ENCODE assay signal across 20 cellular contexts in genomic region chr16:58503166-58503862, GRCh38. TPM values are rescaled to one million over a fixed set of nuclear protein-coding genes. Genes with fewer than 3 reads are reported as not detected.
DNase-seq lines count a peak whose midpoint lies in the region; ATAC-seq, FAIRE-seq and TF ChIP-seq lines count a peak whose summit lies in the region.
"Had no signal": no experiment of that assay in that cellular context is flagged by ENCODE, and none has a peak within 500 bp of the region (broad histone marks: within the 10 kb centered on the region; RNA-seq: fewer than 3 reads in every experiment).

No MANE protein-coding gene starts in this region.

- no peak for TF ChIP-seq CTCF in kidney (IDR thresholded peaks at IDR 0.05; ENCODE audit: borderline replicate concordance, extremely low read depth, insufficient read depth)
- TF ChIP-seq CTCF in sigmoid colon (IDR thresholded peaks at IDR 0.05), result no peak

- no peaks in the 10 kb centered on the region for H3K36me3 Mint-ChIP-seq in activated T-cell treated with anti-CD3 and anti-CD28 coated beads, Interleukin-2, amount 50 U/mL, for 24 hours (ENCODE audit: low read depth)
- no peaks in the 10 kb centered on the region for H3K36me3 Mint-ChIP-seq in activated T-cell treated with anti-CD3 and anti-CD28 coated beads, Interleukin-2, amount 50 U/mL, for 4 hours (ENCODE audit: insufficient read depth)
- no peaks in the 10 kb centered on the region for H3K36me3 Mint-ChIP-seq in activated naive CD4-positive, alpha-beta T cell treated with anti-CD3 and anti-CD28 coated beads, Interleukin-2, amount 50 U/mL, for 72 hours
- H3K36me3 Mint-ChIP-seq: CD4-positive, CD25-positive, alpha-beta regulatory T cell; IgD-negative memory B cell had no signal

- H3K36me3 ChIP-seq in kidney (ENCODE audit: control insufficient read depth in 1 of 2, insufficient read depth in 2 of 2, low read length in 2 of 2), result no peaks in the 10 kb centered on the region
- H3K36me3 ChIP-seq in sigmoid colon, result no peaks in the 10 kb centered on the region

- H3K27me3 Mint-ChIP-seq in activated T-cell treated with anti-CD3 and anti-CD28 coated beads, Interleukin-2, amount 50 U/mL, for 24 hours, result peaks cover 24% of the 10 kb centered on the region
- peaks cover 9% of the 10 kb centered on the region for H3K27me3 Mint-ChIP-seq in activated T-cell treated with anti-CD3 and anti-CD28 coated beads, Interleukin-2, amount 50 U/mL, for 4 hours (ENCODE audit: low read depth)

- peak; percentile 27 for DNase-seq in activated T-cell treated with anti-CD3 and anti-CD28 coated beads, Interleukin-2, amount 50 U/mL, for 24 hours
- DNase-seq in activated T-cell treated with anti-CD3 and anti-CD28 coated beads, Interleukin-2, amount 50 U/mL, for 4 hours, result no peak
- DNase-seq in kidney, result peak; percentile 52
- peak; percentile 50 for DNase-seq in sigmoid colon
- no peak for DNase-seq in activated CD8-positive, alpha-beta memory T cell treated with anti-CD3 and anti-CD28 coated beads, Interleukin-2, amount 50 U/mL, for 48 hours
- no peak for DNase-seq in activated naive CD4-positive, alpha-beta T cell treated with anti-CD3 and anti-CD28 coated beads, Interleukin-2, amount 50 U/mL, for 72 hours (ENCODE audit: low spot score in 2 of 2)
- DNase-seq: CD4-positive, CD25-positive, alpha-beta regulatory T cell; DMS53; MV-4-11; NCI-H1417 treated with DMSO at 0.1 percent for 48 hours; NCI-H2029; NCI-H2171 treated with DMSO at 0.1 percent for 48 hours; NCI-H446 treated with DMSO at 0.1 percent for 48 hours; NCI-H748 treated with DMSO at 0.1 percent for 48 hours; OCI-M1 had no signal

- H3K9me3 ChIP-seq in kidney (ENCODE audit: control insufficient read depth in 1 of 2, low read length in 2 of 2) (no peaks in the 10 kb centered on the region), sigmoid colon (no peaks in the 10 kb centered on the region)

- TF ChIP-seq POLR2A in sigmoid colon (IDR thresholded peaks at IDR 0.05), result no peak

- H3K4me1 ChIP-seq in kidney (ENCODE audit: control insufficient read depth in 1 of 2, insufficient read depth in 1 of 2, low read depth in 1 of 2, low read length in 2 of 2) (peaks cover 0 to 9% of the 10 kb centered on the region in 2 donors), sigmoid colon (peaks cover 0 to 21% (median 19%) of the 10 kb centered on the region in 4 donors)

- H3K4me3 ChIP-seq in kidney (ENCODE audit: low read length in 2 of 2) (no peak overlapping the region), sigmoid colon (no peak overlapping the region)

- no peak for FAIRE-seq in kidney (lab: Jason Lieb, UNC)

- H3K4me3 Mint-ChIP-seq in activated T-cell treated with anti-CD3 and anti-CD28 coated beads, Interleukin-2, amount 50 U/mL, for 24 hours, result no peak overlapping the region
- no peak overlapping the region for H3K4me3 Mint-ChIP-seq in activated T-cell treated with anti-CD3 and anti-CD28 coated beads, Interleukin-2, amount 50 U/mL, for 4 hours
- H3K4me3 Mint-ChIP-seq: B cell; CD4-positive, CD25-positive, alpha-beta regulatory T cell had no signal

- H3K27me3 ChIP-seq in sigmoid colon, result peaks cover 17 to 52% (median 38%) of the 10 kb centered on the region in 3 donors

- no peaks in the 10 kb centered on the region for H3K9me3 Mint-ChIP-seq in activated T-cell treated with anti-CD3 and anti-CD28 coated beads, Interleukin-2, amount 50 U/mL, for 24 hours
- no peaks in the 10 kb centered on the region for H3K9me3 Mint-ChIP-seq in activated T-cell treated with anti-CD3 and anti-CD28 coated beads, Interleukin-2, amount 50 U/mL, for 4 hours
- no peaks in the 10 kb centered on the region for H3K9me3 Mint-ChIP-seq in activated naive CD4-positive, alpha-beta T cell treated with anti-CD3 and anti-CD28 coated beads, Interleukin-2, amount 50 U/mL, for 72 hours
- H3K9me3 Mint-ChIP-seq: CD4-positive, CD25-positive, alpha-beta regulatory T cell; IgD-negative memory B cell had no signal

- intact Hi-C loops in kidney (cut with DNase I), result no loop called here
- intact Hi-C loops in sigmoid colon (cut with DNase I), result no loop called here

- no peak overlapping the region for H3K9ac ChIP-seq in kidney (ENCODE audit: low read length in 2 of 2)

- H3K27ac Mint-ChIP-seq in activated T-cell treated with anti-CD3 and anti-CD28 coated beads, Interleukin-2, amount 50 U/mL, for 24 hours, result peak overlapping the region; percentile 29
- no peak overlapping the region for H3K27ac Mint-ChIP-seq in activated naive CD4-positive, alpha-beta T cell treated with anti-CD3 and anti-CD28 coated beads, Interleukin-2, amount 50 U/mL, for 72 hours
- H3K27ac Mint-ChIP-seq: B cell, IgD-negative memory B cell had no signal

- WGBS in sigmoid colon, 2 donors, result 79 to 90% methylated on average over 14 of the region's 14 CpGs

- TF ChIP-seq EP300 in sigmoid colon (IDR thresholded peaks at IDR 0.05), result no peak

- H3K27ac ChIP-seq in angular gyrus (ENCODE audit: low read depth, low read length) (peak overlapping the region; percentile 46), kidney (ENCODE audit: low read depth in 2 of 2, low read length in 2 of 2) (no peak overlapping the region), sigmoid colon (no peak overlapping the region)
- H3K27ac ChIP-seq: 22Rv1 had no signal

- H3K4me1 Mint-ChIP-seq in activated T-cell treated with anti-CD3 and anti-CD28 coated beads, Interleukin-2, amount 50 U/mL, for 24 hours (ENCODE audit: low read depth), result peaks cover 12% of the 10 kb centered on the region
- H3K4me1 Mint-ChIP-seq in activated T-cell treated with anti-CD3 and anti-CD28 coated beads, Interleukin-2, amount 50 U/mL, for 4 hours (ENCODE audit: low read depth), result peaks cover 5% of the 10 kb centered on the region

- ATAC-seq in activated T-cell treated with anti-CD3 and anti-CD28 coated beads, Interleukin-2, amount 50 U/mL, for 4 hours, result no peak
- no peak for ATAC-seq in activated naive CD4-positive, alpha-beta T cell treated with anti-CD3 and anti-CD28 coated beads, Interleukin-2, amount 50 U/mL, for 72 hours
- no peak for ATAC-seq in GM18858 (IDR thresholded peaks at IDR 0.05; ENCODE audit: unreplicated experiment)

RNA-seq across cellular contexts. Expression of gene NDRG4, which starts 3.4 kb away (rescaled TPM):
- under 1 TPM; 0.54 to 0.91 (median 0.84) TPM for total RNA-seq in activated T-cell treated with anti-CD3 and anti-CD28 coated beads, Interleukin-2, amount 50 U/mL, for 4 hours
- total RNA-seq in kidney (5.7 TPM), sigmoid colon (10 to 100 TPM in 3 of 4 donors, 1 to 10 TPM in 1; 6.4 to 21.0 (median 16.8) TPM)
- polyA plus RNA-seq in kidney (ENCODE audit: insufficient read depth, low read depth, low replicate concordance) (1.7 TPM), sigmoid colon (10 to 100 TPM in 1 of 3 donors, 1 to 10 TPM in 2; 3.6 to 17.3 (median 9.4) TPM)
- total RNA-seq in activated naive CD4-positive, alpha-beta T cell treated with anti-CD3 and anti-CD28 coated beads, Interleukin-2, amount 50 U/mL, for 72 hours, result 10 to 100 TPM in 1 of 2 donors, 1 to 10 TPM in 1; 4.7 to 15.6 TPM

RNA-seq across cellular contexts. Expression of gene SETD6, which starts 12.0 kb away (rescaled TPM):
- 10 to 100 TPM; 31.7 to 36.5 (median 33.3) TPM for total RNA-seq in activated T-cell treated with anti-CD3 and anti-CD28 coated beads, Interleukin-2, amount 50 U/mL, for 4 hours
- total RNA-seq in kidney (25.0 TPM), sigmoid colon (10 to 100 TPM; 15.5 to 23.5 (median 19.9) TPM)
- polyA plus RNA-seq in kidney (ENCODE audit: insufficient read depth, low read depth, low replicate concordance) (13.7 TPM), sigmoid colon (10 to 100 TPM in 1 of 3 donors, 1 to 10 TPM in 2; 3.6 to 11.6 (median 4.6) TPM)
- total RNA-seq in activated naive CD4-positive, alpha-beta T cell treated with anti-CD3 and anti-CD28 coated beads, Interleukin-2, amount 50 U/mL, for 72 hours, result 10 to 100 TPM; 10.6 to 13.9 TPM

Comparison
In these comparisons a context has a peak if more than half of its experiments do, and no peak if none do; other contexts are left out.
1. DNase-seq: peak in activated T-cell treated with anti-CD3 and anti-CD28 coated beads, Interleukin-2, amount 50 U/mL, for 24 hours (single experiment), kidney (single experiment) and sigmoid colon (single experiment); none in activated T-cell treated with anti-CD3 and anti-CD28 coated beads, Interleukin-2, amount 50 U/mL, for 4 hours (single experiment), activated CD8-positive, alpha-beta memory T cell treated with anti-CD3 and anti-CD28 coated beads, Interleukin-2, amount 50 U/mL, for 48 hours (single experiment) and activated naive CD4-positive, alpha-beta T cell treated with anti-CD3 and anti-CD28 coated beads, Interleukin-2, amount 50 U/mL, for 72 hours (0 of 2).